In the genomic region with DNA sequence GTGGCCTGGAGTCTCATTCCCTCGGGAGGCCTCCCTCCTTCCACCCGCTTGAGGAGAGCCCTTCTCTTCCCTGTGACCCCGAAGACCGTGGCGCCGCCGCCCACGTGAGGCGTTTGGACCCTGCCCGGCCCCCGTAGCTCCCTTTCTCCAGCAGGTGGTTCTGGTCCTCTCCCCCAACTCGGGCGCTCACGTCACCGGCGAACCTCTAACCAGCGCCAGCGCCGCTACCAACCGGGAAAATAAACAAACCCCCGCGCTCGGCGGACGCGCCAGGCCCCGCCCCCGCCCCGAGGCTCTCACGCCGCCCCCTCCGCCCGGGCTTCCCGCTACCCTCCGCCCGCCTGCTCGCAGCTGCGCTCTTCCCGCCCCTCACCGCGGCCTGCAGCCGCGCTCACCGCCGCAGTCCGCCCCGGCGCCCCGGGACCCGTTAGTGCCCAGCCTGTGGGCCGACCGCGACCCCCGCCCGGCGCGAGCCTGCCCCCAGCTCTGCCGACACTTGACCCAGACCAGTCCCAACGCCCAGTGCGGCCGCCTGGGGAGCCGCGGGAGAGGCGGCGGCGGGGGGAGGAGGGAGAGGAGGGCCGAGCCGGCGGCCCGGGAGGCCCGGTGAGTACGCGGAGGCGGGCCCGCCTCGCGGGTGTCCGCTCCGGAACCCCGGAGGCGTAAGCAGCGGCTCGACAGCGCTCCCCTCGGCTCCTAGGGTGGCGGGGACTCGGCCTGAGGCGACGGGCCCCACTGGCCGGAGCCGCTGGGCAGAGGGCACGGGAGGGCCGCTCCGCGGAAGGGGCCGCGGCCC, we compare ENCODE assay signal across 8 cellular contexts.
A peak's percentile ranks its signal among the peaks of the same experiment; 100 is the strongest.
DNase-seq lines count a peak whose midpoint lies in the region; FAIRE-seq and TF ChIP-seq lines count a peak whose summit lies in the region.
"Not testable (repeated sequence)": the region's sequence is repeated elsewhere in the genome, so short reads cannot be mapped to it uniquely, and the experiment has no call there.

No MANE protein-coding gene starts in this region.

- FAIRE-seq in H54 (lab: Jason Lieb, UNC): peak; percentile 81

- H3K27me3 ChIP-seq in SJCRH30; neutrophil; stomach smooth muscle (ENCODE audit: control insufficient read depth in 1 of 2, insufficient read depth in 2 of 2, low read length in 2 of 2): not testable (repeated sequence)

- peak; percentile 50 for TF ChIP-seq CTCF in neutrophil (IDR thresholded peaks at IDR 0.05)

- peak overlapping the region; percentile 80 to 89 for H3K9ac ChIP-seq in stomach smooth muscle (ENCODE audit: low read length in 2 of 2)

- H3K9me3 ChIP-seq in SJCRH30 (replicated peaks); neutrophil; stomach smooth muscle (ENCODE audit: control insufficient read depth in 2 of 2, low read length in 2 of 2): not testable (repeated sequence)

- DNase-seq in G401 (ENCODE audit: low spot score) (peak; percentile 80), H54 (ENCODE audit: insufficient read length, low spot score) (peak; percentile 65), LHCN-M2 (ENCODE audit: low read depth) (peak; percentile 44), SJCRH30 (peak; percentile 77 to 80), germinal center (ENCODE audit: low spot score) (peak; percentile 69)
- DNase-seq in activated naive CD4-positive, alpha-beta T cell (lab: John Stamatoyannopoulos, UW): peak; percentile 31 to 75 (median 51)

- H3K27ac ChIP-seq in SJCRH30: not testable (repeated sequence)
- H3K27ac ChIP-seq in neutrophil (peak overlapping the region; percentile 72), stomach smooth muscle (ENCODE audit: low read length) (peak overlapping the region; percentile 71)

- TF ChIP-seq POLR2A in H54 (IDR thresholded peaks at IDR 0.05; ENCODE audit: low read depth, low read length): not testable (repeated sequence)

- H3K4me1 ChIP-seq in SJCRH30: not testable (repeated sequence)
- H3K4me1 ChIP-seq in neutrophil (ENCODE audit: control insufficient read depth in 1 of 2, insufficient read depth in 1 of 2, low read depth in 1 of 2, low read length in 1 of 2): peaks cover 9 to 13% of the 10 kb centered on the region in 2 experiments
- H3K4me1 ChIP-seq in stomach smooth muscle (ENCODE audit: control insufficient read depth, insufficient read depth, low read length): peaks cover 12% of the 10 kb centered on the region

- in situ Hi-C loops in G401 (cut with HindIII; ENCODE audit: low sequenced_read_pairs): not testable (repeated sequence)

- H3K4me3 ChIP-seq in SJCRH30 (peak overlapping the region; percentile 81), neutrophil (ENCODE audit: low read depth in 1 of 2, low read length in 1 of 2) (peak overlapping the region; percentile 67 to 74), stomach smooth muscle (ENCODE audit: low read length in 2 of 2) (peak overlapping the region; percentile 69 to 77)

- not testable (repeated sequence) for H3K36me3 ChIP-seq in SJCRH30; neutrophil; stomach smooth muscle (ENCODE audit: control insufficient read depth in 2 of 2, insufficient read depth in 2 of 2, low read length in 2 of 2)
